31 cellular contexts compared by ENCODE assay signal in genomic region chr4:59179372-59179771, GRCh38.
"Had no signal": no experiment of that assay in that cellular context is flagged by ENCODE, and none has a peak within 500 bp of the region (broad histone marks: within the 10 kb centered on the region; RNA-seq: fewer than 3 reads in every experiment).

No MANE protein-coding gene starts in this region.

- H3K4me3 ChIP-seq: ascending aorta, cardiac muscle cell had no signal

- H3K4me1 ChIP-seq: ascending aorta had no signal

- H3K36me3 ChIP-seq: ascending aorta, cardiac muscle cell, WERI-Rb-1 had no signal

- DNase-seq: activated CD4-positive, alpha-beta memory T cell treated with anti-CD3 and anti-CD28 coated beads, Interleukin-2, amount 10 ng/mL, durations not matched to agents 7 days and 5 days; activated CD4-positive, alpha-beta T cell treated with anti-CD3 and anti-CD28 coated beads for 1 hour; activated CD4-positive, alpha-beta T cell treated with anti-CD3 and anti-CD28 coated beads for 36 hours; activated CD4-positive, alpha-beta T cell treated with anti-CD3 and anti-CD28 coated beads for 48 hours; activated CD4-positive, alpha-beta T cell treated with anti-CD3 and anti-CD28 coated beads, Interleukin-2, amount 10 ng/mL, durations not matched to agents 7 days and 5 days; activated CD4-positive, alpha-beta T cell treated with anti-CD3 and anti-CD28 coated beads, Interleukin-2, amount 50 U/mL, for 48 hours; activated CD4-positive, CD25-positive, alpha-beta regulatory T cell; activated CD8-positive, alpha-beta memory T cell treated with anti-CD3 and anti-CD28 coated beads for 24 hours; activated CD8-positive, alpha-beta memory T cell treated with anti-CD3 and anti-CD28 coated beads, Interleukin-2, amount 10 ng/mL, durations not matched to agents 7 days and 5 days; activated CD8-positive, alpha-beta memory T cell treated with anti-CD3 and anti-CD28 coated beads, Interleukin-2, amount 50 U/mL, for 48 hours; activated CD8-positive, alpha-beta T cell treated with anti-CD3 and anti-CD28 coated beads, Interleukin-2, amount 10 ng/mL, durations not matched to agents 7 days and 5 days; activated effector memory CD4-positive, alpha-beta T cell treated with Interleukin-2 at 50 U/mL for 16 hours; activated gamma-delta T cell; activated naive CD4-positive, alpha-beta T cell treated with anti-CD3 and anti-CD28 coated beads, Interleukin-2, amount 10 ng/mL, durations not matched to agents 7 days and 5 days; activated naive CD4-positive, alpha-beta T cell treated with Interleukin-2 at 50 U/mL for 16 hours; activated naive CD8-positive, alpha-beta T cell treated with anti-CD3 and anti-CD28 coated beads, Interleukin-2, amount 10 ng/mL, durations not matched to agents 7 days and 5 days; activated naive CD8-positive, alpha-beta T cell treated with anti-CD3 and anti-CD28 coated beads, Interleukin-2, amount 50 U/mL, for 24 hours; activated T-cell treated with anti-CD3 and anti-CD28 coated beads, Interleukin-2, amount 50 U/mL, for 24 hours; activated T-cell treated with anti-CD3 and anti-CD28 coated beads, Interleukin-2, amount 50 U/mL, for 48 hours; amygdala; anterior cingulate cortex; caudate nucleus; cerebellar nuclear complex; T-helper 1 cell; T-helper 2 cell; T-helper 9 cell; WERI-Rb-1 had no signal

- H3K27ac ChIP-seq: ascending aorta, cardiac muscle cell, WERI-Rb-1 had no signal

- H3K27me3 ChIP-seq: ascending aorta, cardiac muscle cell had no signal

- H3K9me3 ChIP-seq: ascending aorta had no signal

- ATAC-seq: activated CD4-positive, alpha-beta T cell treated with anti-CD3 and anti-CD28 coated beads for 36 hours; activated CD4-positive, CD25-positive, alpha-beta regulatory T cell treated with anti-CD3 and anti-CD28 coated beads, Interleukin-2, amount 50 U/mL, for 24 hours; activated CD8-positive, alpha-beta memory T cell treated with anti-CD3 and anti-CD28 coated beads, Interleukin-2, amount 10 ng/mL, durations not matched to agents 7 days and 5 days; activated CD8-positive, alpha-beta T cell treated with anti-CD3 and anti-CD28 coated beads, Interleukin-2, amount 10 ng/mL, durations not matched to agents 7 days and 5 days; activated naive CD8-positive, alpha-beta T cell treated with anti-CD3 and anti-CD28 coated beads, Interleukin-2, amount 50 U/mL, for 24 hours; WTC11 had no signal
